ENCODE assay signal across 34 cellular contexts in the genomic region with DNA sequence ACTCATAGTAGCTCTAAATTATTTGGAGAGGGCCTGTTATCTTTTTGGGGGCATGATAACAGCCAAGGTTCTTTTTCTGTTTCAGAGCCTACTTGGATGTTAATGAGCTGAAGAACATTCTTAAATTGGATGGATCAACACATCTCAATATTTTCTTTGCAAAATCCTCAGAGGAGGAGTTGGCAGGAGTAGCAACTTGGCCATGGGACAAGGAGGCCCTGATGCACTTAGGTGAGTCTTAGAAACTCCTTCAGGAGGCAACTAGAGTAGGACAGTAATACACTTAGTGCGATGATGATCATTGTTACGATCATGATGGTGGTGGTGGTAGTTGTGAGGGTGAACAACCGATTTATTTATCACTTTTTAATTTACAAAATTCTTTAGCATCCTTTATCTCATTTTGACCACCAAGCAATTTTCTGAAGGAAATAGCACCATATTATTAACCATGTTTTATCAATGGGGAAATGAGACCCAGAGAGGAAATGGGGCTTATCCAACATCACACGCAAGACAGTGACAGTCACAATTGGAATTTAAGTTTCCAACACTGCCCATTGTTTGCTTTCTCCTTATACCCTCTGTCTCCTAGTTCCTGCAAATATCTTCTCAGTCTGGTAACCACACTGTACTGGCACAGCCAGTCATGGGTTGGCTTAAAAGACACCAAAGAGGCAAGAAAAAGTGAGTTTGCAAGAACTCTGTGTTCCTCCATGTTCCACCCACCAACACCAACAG. TPM values are rescaled to one million over a fixed set of nuclear protein-coding genes. Genes with fewer than 3 reads are reported as not detected.
DNase-seq lines count a peak whose midpoint lies in the region; ATAC-seq and TF ChIP-seq lines count a peak whose summit lies in the region.
"Had no signal": no experiment of that assay in that cellular context is flagged by ENCODE, and none has a peak within 500 bp of the region (broad histone marks: within the 10 kb centered on the region; RNA-seq: fewer than 3 reads in every experiment).

No MANE protein-coding gene starts in this region.

- no peak overlapping the region for H3K18ac ChIP-seq in mesendoderm (ENCODE audit: low read length)

- no peak overlapping the region for H4K8ac ChIP-seq in mesendoderm (ENCODE audit: low read depth, low read length)

- H3K56ac ChIP-seq in mesendoderm (ENCODE audit: low read length), result no peak overlapping the region

- H3K4me2 ChIP-seq in GM23248 (ENCODE audit: unreplicated experiment) (no peak overlapping the region), mesendoderm (ENCODE audit: low read length) (no peak overlapping the region)
- H3K4me2 ChIP-seq: PC-9 had no signal

- peaks cover 0 to 17% (median 2%) of the 10 kb centered on the region in 5 donors for H3K27me3 Mint-ChIP-seq in naive thymus-derived CD8-positive, alpha-beta T cell
- H3K27me3 Mint-ChIP-seq: activated CD4-positive, alpha-beta T cell treated with anti-CD3 and anti-CD28 coated beads, Interleukin-2, amount 10 ng/mL, durations not matched to agents 24 days and 14 days; activated naive CD8-positive, alpha-beta T cell treated with anti-CD3 and anti-CD28 coated beads, Interleukin-2, amount 10 ng/mL, durations not matched to agents 7 days and 5 days; IgD-negative memory B cell had no signal

- no peak overlapping the region for H2BK120ac ChIP-seq in mesendoderm (ENCODE audit: low read depth, low read length)

- H3K27ac ChIP-seq in GM23248 (peak overlapping the region; percentile 59; the same call in 1 of the 2 replicates), SJSA1 (peak overlapping the region; percentile 25), upper lobe of right lung (no peak overlapping the region), psoas muscle (no peak overlapping the region), mesendoderm (ENCODE audit: low read depth, low read length) (no peak overlapping the region)
- H3K27ac ChIP-seq: C4-2B, left lung, PC-9, upper lobe of left lung had no signal

- TF ChIP-seq CTCF in upper lobe of right lung (IDR thresholded peaks at IDR 0.05) (no peak), psoas muscle (IDR thresholded peaks at IDR 0.05) (no peak)

- in situ Hi-C loops in GM23248 (cut with MboI), result no loop called here

- peaks cover 49% of the 10 kb centered on the region for H3F3A ChIP-seq in GM23248 (ENCODE audit: insufficient read depth)

- no peak overlapping the region for H3K27ac Mint-ChIP-seq in naive thymus-derived CD8-positive, alpha-beta T cell
- H3K27ac Mint-ChIP-seq: activated CD4-positive, alpha-beta T cell treated with anti-CD3 and anti-CD28 coated beads, Interleukin-2, amount 10 ng/mL, durations not matched to agents 24 days and 14 days; activated naive CD8-positive, alpha-beta T cell treated with anti-CD3 and anti-CD28 coated beads, Interleukin-2, amount 10 ng/mL, durations not matched to agents 7 days and 5 days; IgD-negative memory B cell; naive thymus-derived CD4-positive, alpha-beta T cell; stimulated activated effector memory CD8-positive, alpha-beta T cell treated with anti-CD3 and anti-CD28 coated beads, Interleukin-12 subunit alpha, Interleukin-12 subunit beta, amount 100 ng/mL, for 72 hours; WTC11 had no signal

- H4K5ac ChIP-seq in mesendoderm (ENCODE audit: low read length), result no peak overlapping the region

- intact Hi-C loops in upper lobe of right lung (cut with DNase I), result no loop called here
- intact Hi-C loops in psoas muscle (cut with DNase I), result no loop called here

- H3K23ac ChIP-seq in mesendoderm (ENCODE audit: low read length), result no peak overlapping the region

- H3K27me3 ChIP-seq in GM23248 (replicated peaks; ENCODE audit: insufficient read depth) (no peaks in the 10 kb centered on the region), SJSA1 (replicated peaks) (no peaks in the 10 kb centered on the region), upper lobe of right lung (no peaks in the 10 kb centered on the region), psoas muscle (ENCODE audit: insufficient read depth in 3 of 3, low read length in 2 of 3) (no peaks in the 10 kb centered on the region), mesendoderm (ENCODE audit: insufficient read depth, low read length, poor library complexity) (no peaks in the 10 kb centered on the region)
- H3K27me3 ChIP-seq: left lung, upper lobe of left lung had no signal

- WGBS in GM23248 (ENCODE audit: low coverage in 1 of 2, low lambda C conversion rate in 2 of 2, missing lambda C conversion rate in 2 of 2), 2 experiments, result 97 to 99% methylated on average over 4 of the region's 4 CpGs
- WGBS in psoas muscle, 3 donors, result 93 to 95% (median 93%) methylated on average over 4 of the region's 4 CpGs
- WGBS in mesendoderm (ENCODE audit: extremely low coverage, insufficient coverage, low lambda C conversion rate), result no CpG with 5 or more reads among the region's 4 CpGs

- ATAC-seq in upper lobe of right lung, result no peak
- ATAC-seq in naive thymus-derived CD8-positive, alpha-beta T cell, result no peak
- ATAC-seq in psoas muscle, result no peak
- ATAC-seq: left lung; naive thymus-derived CD4-positive, alpha-beta T cell; stimulated activated effector memory CD8-positive, alpha-beta T cell treated with anti-CD3 and anti-CD28 coated beads, Interleukin-12 subunit alpha, Interleukin-12 subunit beta, amount 100 ng/mL, for 72 hours; WTC11 had no signal

- H3K36me3 ChIP-seq in GM23248 (ENCODE audit: low read depth), result peaks cover 45% of the 10 kb centered on the region
- H3K36me3 ChIP-seq in SJSA1, result peaks cover 24% of the 10 kb centered on the region
- H3K36me3 ChIP-seq in upper lobe of right lung, result no peaks in the 10 kb centered on the region
- H3K36me3 ChIP-seq in psoas muscle (ENCODE audit: insufficient read depth in 1 of 2, low read depth in 1 of 2), result no peaks in the 10 kb centered on the region
- H3K36me3 ChIP-seq in mesendoderm (ENCODE audit: control insufficient read depth, insufficient read depth, low read length), result no peaks in the 10 kb centered on the region
- H3K36me3 ChIP-seq: left lung, upper lobe of left lung had no signal

- H2AK5ac ChIP-seq in mesendoderm (ENCODE audit: low read length), result no peak overlapping the region

- no peaks in the 10 kb centered on the region for H3K9me2 ChIP-seq in GM23248 (ENCODE audit: insufficient read depth)

- H3K4me1 ChIP-seq in GM23248 (ENCODE audit: insufficient read depth) (peaks cover 26% of the 10 kb centered on the region), SJSA1 (replicated peaks) (peaks cover 15% of the 10 kb centered on the region), upper lobe of right lung (no peaks in the 10 kb centered on the region), psoas muscle (no peaks in the 10 kb centered on the region), mesendoderm (ENCODE audit: control insufficient read depth, low read depth, low read length) (no peaks in the 10 kb centered on the region)
- H3K4me1 ChIP-seq: Caco-2, left lung, upper lobe of left lung had no signal

- POLR2A ChIA-PET in naive thymus-derived CD8-positive, alpha-beta T cell (lab: Charles Lee), result no interaction called here

- no peak overlapping the region for H2BK5ac ChIP-seq in mesendoderm (ENCODE audit: low read length)

- no peak overlapping the region for H2AFZ ChIP-seq in GM23248
- H2AFZ ChIP-seq: PC-9 had no signal

- no peak overlapping the region for H3K4me3 Mint-ChIP-seq in naive thymus-derived CD8-positive, alpha-beta T cell
- H3K4me3 Mint-ChIP-seq: activated CD4-positive, alpha-beta T cell treated with anti-CD3 and anti-CD28 coated beads, Interleukin-2, amount 10 ng/mL, durations not matched to agents 24 days and 14 days; activated naive CD8-positive, alpha-beta T cell treated with anti-CD3 and anti-CD28 coated beads, Interleukin-2, amount 10 ng/mL, durations not matched to agents 7 days and 5 days; IgD-negative memory B cell; naive thymus-derived CD4-positive, alpha-beta T cell; stimulated activated effector memory CD8-positive, alpha-beta T cell treated with anti-CD3 and anti-CD28 coated beads, Interleukin-12 subunit alpha, Interleukin-12 subunit beta, amount 100 ng/mL, for 72 hours; WTC11 had no signal

- no peaks in the 10 kb centered on the region for H3K79me1 ChIP-seq in mesendoderm (ENCODE audit: low read length)

- H3K9me3 Mint-ChIP-seq in naive thymus-derived CD8-positive, alpha-beta T cell, result peaks cover 0 to 7% (median 0%) of the 10 kb centered on the region in 9 donors
- H3K9me3 Mint-ChIP-seq: activated CD4-positive, alpha-beta T cell treated with anti-CD3 and anti-CD28 coated beads, Interleukin-2, amount 10 ng/mL, durations not matched to agents 24 days and 14 days; stimulated activated effector memory CD8-positive, alpha-beta T cell treated with anti-CD3 and anti-CD28 coated beads, Interleukin-12 subunit alpha, Interleukin-12 subunit beta, amount 100 ng/mL, for 72 hours; WTC11 had no signal

- H3K9me3 ChIP-seq in GM23248 (ENCODE audit: low read depth) (no peaks in the 10 kb centered on the region), SJSA1 (replicated peaks) (no peaks in the 10 kb centered on the region), upper lobe of right lung (no peaks in the 10 kb centered on the region), psoas muscle (no peaks in the 10 kb centered on the region)
- H3K9me3 ChIP-seq: Caco-2, left lung, upper lobe of left lung had no signal

- H3K36me3 Mint-ChIP-seq in naive thymus-derived CD8-positive, alpha-beta T cell, result no peaks in the 10 kb centered on the region
- H3K36me3 Mint-ChIP-seq: activated naive CD8-positive, alpha-beta T cell treated with anti-CD3 and anti-CD28 coated beads, Interleukin-2, amount 10 ng/mL, durations not matched to agents 7 days and 5 days; IgD-negative memory B cell; naive thymus-derived CD4-positive, alpha-beta T cell; stimulated activated effector memory CD8-positive, alpha-beta T cell treated with anti-CD3 and anti-CD28 coated beads, Interleukin-12 subunit alpha, Interleukin-12 subunit beta, amount 100 ng/mL, for 72 hours; WTC11 had no signal

- no peak overlapping the region for H3K4me3 ChIP-seq in GM23248
- H3K4me3 ChIP-seq in SJSA1, result no peak overlapping the region
- no peak overlapping the region for H3K4me3 ChIP-seq in upper lobe of right lung
- H3K4me3 ChIP-seq in psoas muscle, result no peak overlapping the region
- H3K4me3 ChIP-seq in mesendoderm (ENCODE audit: low read length), result no peak overlapping the region
- H3K4me3 ChIP-seq: left lung, PC-9, upper lobe of left lung had no signal

- H2BK15ac ChIP-seq in mesendoderm (replicated peaks; ENCODE audit: low read depth), result no peak overlapping the region

- H4K20me1 ChIP-seq in GM23248 (ENCODE audit: insufficient read depth), result no peaks in the 10 kb centered on the region

- H3K79me2 ChIP-seq in GM23248 (ENCODE audit: insufficient read depth) (peaks cover 14% of the 10 kb centered on the region), mesendoderm (ENCODE audit: control insufficient read depth, insufficient read depth, low read length) (no peaks in the 10 kb centered on the region)

- DNase-seq in GM23248 (no peak), SJSA1 (ENCODE audit: low read depth in 1 of 2, low spot score in 2 of 2) (peak in 1 of 2 experiments; percentile 23), fibroblast of gingiva (ENCODE audit: low read depth) (peak; percentile 16), renal cortical epithelial cell (ENCODE audit: low read depth) (peak; percentile 58), upper lobe of right lung (no peak), psoas muscle (no peak), mesendoderm (no peak)
- no peak for DNase-seq in naive thymus-derived CD8-positive, alpha-beta T cell
- DNase-seq: activated CD4-positive, alpha-beta T cell treated with anti-CD3 and anti-CD28 coated beads, Interleukin-2, amount 10 ng/mL, durations not matched to agents 24 days and 14 days; activated CD8-positive, alpha-beta memory T cell treated with anti-CD3 and anti-CD28 coated beads for 24 hours; activated effector memory CD4-positive, alpha-beta T cell treated with anti-CD3 and anti-CD28 coated beads, Interleukin-2, amount 50 U/mL, for 16 hours; activated naive CD8-positive, alpha-beta T cell treated with anti-CD3 and anti-CD28 coated beads, Interleukin-2, amount 10 ng/mL, durations not matched to agents 7 days and 5 days; aorta; Caco-2; cortex of kidney; DMS53; effector memory CD4-positive, alpha-beta T cell; head of caudate nucleus; left lung; naive thymus-derived CD4-positive, alpha-beta T cell; NCI-H1092 treated with DMSO at 0.1 percent for 48 hours; NCI-H187 treated with DMSO at 0.1 percent for 48 hours; NCI-H510A treated with DMSO at 0.1 percent for 48 hours; PC-9; SHP77 treated with DMSO at 0.1 percent for 48 hours; stimulated activated CD4-positive, alpha-beta T cell treated with anti-CD3 and anti-CD28 coated beads, Interleukin-15, amount 100 ng/mL, for 24 hours; stimulated activated CD4-positive, alpha-beta T cell treated with anti-CD3 and anti-CD28 coated beads, Interleukin-4, amount 100 ng/mL, for 4 hours; substantia nigra; T-helper 9 cell; upper lobe of left lung had no signal

- H3K4ac ChIP-seq in mesendoderm (ENCODE audit: low read depth, low read length), result no peak overlapping the region

- H3K9ac ChIP-seq in GM23248 (no peak overlapping the region), mesendoderm (ENCODE audit: low read length) (no peak overlapping the region)

- H3K4me1 Mint-ChIP-seq in naive thymus-derived CD8-positive, alpha-beta T cell, result no peaks in the 10 kb centered on the region
- H3K4me1 Mint-ChIP-seq: activated CD4-positive, alpha-beta T cell treated with anti-CD3 and anti-CD28 coated beads, Interleukin-2, amount 10 ng/mL, durations not matched to agents 24 days and 14 days; activated naive CD8-positive, alpha-beta T cell treated with anti-CD3 and anti-CD28 coated beads, Interleukin-2, amount 10 ng/mL, durations not matched to agents 7 days and 5 days; IgD-negative memory B cell; naive thymus-derived CD4-positive, alpha-beta T cell; stimulated activated effector memory CD8-positive, alpha-beta T cell treated with anti-CD3 and anti-CD28 coated beads, Interleukin-12 subunit alpha, Interleukin-12 subunit beta, amount 100 ng/mL, for 72 hours had no signal

RNA-seq across cellular contexts. Expression of gene PAPPA, which starts 54.0 kb away (rescaled TPM):
- total RNA-seq in GM23248 (2014; rRNA removed; shearing (Covaris generic)), result 30.3 and 31.5 TPM in 2 replicates
- polyA plus RNA-seq in GM23248 (2016; fragmentation: Nextera tagmentation; extraction: Ambion mirVana), result 8.2 and 8.7 TPM in 2 replicates
- total RNA-seq in SJSA1 (2014; rRNA removed; shearing (Covaris generic)), result 1.9 and 5.3 TPM in 2 replicates
- total RNA-seq in renal cortical epithelial cell, result 2.5 and 14.6 TPM in 2 replicates
- total RNA-seq in upper lobe of right lung, result 2.9 TPM
- total RNA-seq in naive thymus-derived CD8-positive, alpha-beta T cell, result not detected
- under 1 TPM in 1 of 3 donors, not detected in 2; 0.09 TPM for polyA plus RNA-seq in naive thymus-derived CD8-positive, alpha-beta T cell
- under 1 TPM; 0.61 to 0.88 (median 0.73) TPM for total RNA-seq in psoas muscle
- polyA plus RNA-seq in psoas muscle, result under 1 TPM; 0.07 to 0.18 (median 0.17) TPM
- 0.28 TPM for polyA plus RNA-seq in mesendoderm (2013, experiment 1 of 2)
- polyA plus RNA-seq in mesendoderm (2013, experiment 2 of 2), result 0.28 TPM
- total RNA-seq: activated CD4-positive, alpha-beta T cell treated with anti-CD3 and anti-CD28 coated beads, Interleukin-2, amount 10 ng/mL, durations not matched to agents 24 days and 14 days; activated naive CD8-positive, alpha-beta T cell treated with anti-CD3 and anti-CD28 coated beads, Interleukin-2, amount 10 ng/mL, durations not matched to agents 7 days and 5 days; Caco-2 had no signal

Comparison
In these comparisons a context has a peak if more than half of its experiments do, and no peak if none do; other contexts are left out.
1. DNase-seq: peak in fibroblast of gingiva (single experiment) and renal cortical epithelial cell (single experiment); none in GM23248 (single experiment), upper lobe of right lung (single experiment), naive thymus-derived CD8-positive, alpha-beta T cell (0 of 10), psoas muscle (0 of 2) and mesendoderm (single experiment).
2. H3K27ac ChIP-seq: peak in GM23248 (single experiment) and SJSA1 (single experiment); none in upper lobe of right lung (single experiment), psoas muscle (single experiment) and mesendoderm (single experiment).